In genomic region chr20:48468571-48468970, GRCh38 we compare ENCODE assay signal across 27 cellular contexts.
"Had no signal": no experiment of that assay in that cellular context is flagged by ENCODE, and none has a peak within 500 bp of the region (broad histone marks: within the 10 kb centered on the region; RNA-seq: fewer than 3 reads in every experiment).

No MANE protein-coding gene starts in this region.

- H3K4me3 ChIP-seq: ascending aorta, breast epithelium, cardiac muscle cell, colonic mucosa, esophagus squamous epithelium, gastroesophageal sphincter had no signal

- H3K36me3 ChIP-seq: ascending aorta, breast epithelium, cardiac muscle cell, colonic mucosa, esophagus squamous epithelium, gastroesophageal sphincter had no signal

- DNase-seq: activated CD4-positive, alpha-beta memory T cell treated with anti-CD3 and anti-CD28 coated beads, Interleukin-2, amount 10 ng/mL, durations not matched to agents 7 days and 5 days; activated CD4-positive, alpha-beta T cell treated with anti-CD3 and anti-CD28 coated beads for 36 hours; activated CD4-positive, alpha-beta T cell treated with anti-CD3 and anti-CD28 coated beads, Interleukin-2, amount 10 ng/mL, durations not matched to agents 24 days and 14 days; activated CD4-positive, alpha-beta T cell treated with anti-CD3 and anti-CD28 coated beads, Interleukin-2, amount 50 U/mL, for 4 hours; activated CD4-positive, CD25-positive, alpha-beta regulatory T cell; activated CD4-positive, CD25-positive, alpha-beta regulatory T cell treated with anti-CD3 and anti-CD28 coated beads, Interleukin-2, amount 50 U/mL, for 72 hours; activated CD8-positive, alpha-beta memory T cell treated with anti-CD3 and anti-CD28 coated beads, Interleukin-2, amount 50 U/mL, for 48 hours; activated gamma-delta T cell; activated naive CD4-positive, alpha-beta T cell; activated naive CD4-positive, alpha-beta T cell treated with anti-CD3 and anti-CD28 coated beads, Interleukin-2, amount 10 ng/mL, durations not matched to agents 7 days and 5 days; activated naive CD8-positive, alpha-beta T cell treated with anti-CD3 and anti-CD28 coated beads, Interleukin-2, amount 10 ng/mL, durations not matched to agents 7 days and 5 days; activated T-cell treated with anti-CD3 and anti-CD28 coated beads for 4 hours; activated T-cell treated with anti-CD3 and anti-CD28 coated beads, Interleukin-2, amount 50 U/mL, for 24 hours; activated T-cell treated with anti-CD3 and anti-CD28 coated beads, Interleukin-2, amount 50 U/mL, for 72 hours; central memory CD4-positive, alpha-beta T cell; cerebellar nuclear complex; colonic mucosa; effector CD8-positive, alpha-beta T cell; esophagus squamous epithelium; foreskin melanocyte; T-helper 2 cell had no signal

- H3K27ac ChIP-seq: ascending aorta, breast epithelium, cardiac muscle cell, colonic mucosa, epithelial cell of prostate, esophagus squamous epithelium, gastroesophageal sphincter had no signal

- ATAC-seq: activated CD4-positive, alpha-beta T cell treated with anti-CD3 and anti-CD28 coated beads for 36 hours; activated naive CD4-positive, alpha-beta T cell treated with anti-CD3 and anti-CD28 coated beads, Interleukin-2, amount 50 U/mL, for 72 hours; activated T-cell treated with anti-CD3 and anti-CD28 coated beads, Interleukin-2, amount 50 U/mL, for 72 hours; gastroesophageal sphincter had no signal

- H3K27me3 ChIP-seq: ascending aorta, colonic mucosa had no signal

- H3K4me1 ChIP-seq: ascending aorta, breast epithelium, colonic mucosa had no signal

- H3K9me3 ChIP-seq: ascending aorta, breast epithelium, colonic mucosa, esophagus squamous epithelium, gastroesophageal sphincter had no signal
